In the genomic region with DNA sequence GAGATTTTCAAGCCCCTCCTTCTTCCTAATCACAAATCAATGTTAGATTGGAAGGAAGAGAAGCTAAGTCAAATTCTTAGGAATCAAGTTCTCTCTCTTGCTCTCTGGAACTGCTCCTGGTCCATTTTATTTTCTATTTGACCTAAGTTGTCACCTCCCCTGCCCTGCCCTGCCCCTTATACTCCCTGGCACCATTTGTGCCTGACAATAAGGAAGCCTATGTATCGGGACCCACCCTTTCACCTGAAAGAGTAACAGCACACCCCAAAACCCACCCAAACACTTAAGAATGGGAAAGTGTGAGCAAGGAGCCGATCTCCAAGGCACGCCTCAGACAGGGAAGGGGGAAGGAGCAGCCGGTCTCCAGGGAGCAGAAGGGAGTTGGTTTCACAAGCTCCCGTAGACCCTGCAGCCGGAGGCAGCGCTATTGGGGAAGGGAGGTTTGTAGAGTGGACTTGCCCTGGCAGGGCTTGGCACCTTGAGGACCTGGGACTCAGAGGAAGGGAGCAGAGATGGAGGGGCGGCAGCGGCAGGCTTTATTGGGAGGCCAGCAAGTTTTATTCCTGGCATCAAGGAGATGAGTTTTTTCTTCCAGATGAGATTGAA, we compare ENCODE assay signal across 16 cellular contexts. TPM values are rescaled to one million over a fixed set of nuclear protein-coding genes. Genes with fewer than 3 reads are reported as not detected.
DNase-seq lines count a peak whose midpoint lies in the region; ATAC-seq and TF ChIP-seq lines count a peak whose summit lies in the region.
"Had no signal": no experiment of that assay in that cellular context is flagged by ENCODE, and none has a peak within 500 bp of the region (broad histone marks: within the 10 kb centered on the region; RNA-seq: fewer than 3 reads in every experiment).

No MANE protein-coding gene starts in this region.

- 53 to 57% methylated on average over 9 of the region's 9 CpGs for WGBS in heart right ventricle, 2 donors

- H3K4me1 ChIP-seq in heart right ventricle, result peaks cover 0 to 48% (median 22%) of the 10 kb centered on the region in 9 donors
- H3K4me1 ChIP-seq: A549 had no signal

- peaks cover 0 to 7% (median 0%) of the 10 kb centered on the region in 11 donors for H3K9me3 ChIP-seq in heart right ventricle
- H3K9me3 ChIP-seq: A549 had no signal

- H3K27me3 ChIP-seq in heart right ventricle, result no peaks in the 10 kb centered on the region

- H3K9me3 Mint-ChIP-seq in WTC11 (peaks cover 12% of the 10 kb centered on the region), progenitor cell of endocrine pancreas (ENCODE audit: low read depth) (peaks cover 4% of the 10 kb centered on the region)
- H3K9me3 Mint-ChIP-seq: stimulated activated naive CD8-positive, alpha-beta T cell treated with anti-CD3 and anti-CD28 coated beads, Interleukin-15, Interleukin-2, amounts not matched to agents 100 ng/mL and 50 ng/mL, for 24 hours had no signal

- H3K36me3 ChIP-seq in heart right ventricle, result no peaks in the 10 kb centered on the region

- no peak overlapping the region for H3K4me3 Mint-ChIP-seq in WTC11
- H3K4me3 Mint-ChIP-seq in progenitor cell of endocrine pancreas (ENCODE audit: low read depth), result peak overlapping the region; percentile 58
- H3K4me3 Mint-ChIP-seq: activated CD8-positive, alpha-beta memory T cell treated with anti-CD3 and anti-CD28 coated beads, Interleukin-2, amount 10 ng/mL, durations not matched to agents 7 days and 5 days; stimulated activated naive CD8-positive, alpha-beta T cell treated with anti-CD3 and anti-CD28 coated beads, Interleukin-15, Interleukin-2, amounts not matched to agents 100 ng/mL and 50 ng/mL, for 24 hours had no signal

- H3K27ac Mint-ChIP-seq in WTC11, result no peak overlapping the region
- peak overlapping the region; percentile 98 for H3K27ac Mint-ChIP-seq in progenitor cell of endocrine pancreas
- H3K27ac Mint-ChIP-seq: activated CD8-positive, alpha-beta memory T cell treated with anti-CD3 and anti-CD28 coated beads, Interleukin-2, amount 10 ng/mL, durations not matched to agents 7 days and 5 days; stimulated activated naive CD8-positive, alpha-beta T cell treated with anti-CD3 and anti-CD28 coated beads, Interleukin-15, Interleukin-2, amounts not matched to agents 100 ng/mL and 50 ng/mL, for 24 hours had no signal

- H3K27me3 Mint-ChIP-seq in WTC11 (ENCODE audit: low read depth), result no peaks in the 10 kb centered on the region; the same call in 1 of the 2 replicates
- no peaks in the 10 kb centered on the region for H3K27me3 Mint-ChIP-seq in progenitor cell of endocrine pancreas
- H3K27me3 Mint-ChIP-seq: stimulated activated naive CD8-positive, alpha-beta T cell treated with anti-CD3 and anti-CD28 coated beads, Interleukin-15, Interleukin-2, amounts not matched to agents 100 ng/mL and 50 ng/mL, for 24 hours had no signal

- CTCF ChIA-PET in AG04449 (lab: Yijun Ruan, JAX), result no interaction called here
- CTCF ChIA-PET in WTC11 (lab: Charles Lee), result interaction anchor here (3.4 kb wide), 1 partner anchor 43 kb away, joined by 15 read pairs; no protein-coding TSS in a partner anchor
- CTCF ChIA-PET in RWPE1 (lab: Yijun Ruan, JAX), result no interaction called here

- ATAC-seq in WTC11, result peak; percentile 33
- peak in 7 of 8 donors; percentile 36 to 61 (median 47) for ATAC-seq in heart right ventricle
- ATAC-seq in HG03342 (IDR thresholded peaks at IDR 0.05; ENCODE audit: unreplicated experiment), result no peak
- ATAC-seq: A549; activated CD8-positive, alpha-beta memory T cell treated with anti-CD3 and anti-CD28 coated beads, Interleukin-2, amount 10 ng/mL, durations not matched to agents 7 days and 5 days; Panc1 had no signal

- H3K4me3 ChIP-seq in AG04449 (ENCODE audit: low read depth, low read length) (peak overlapping the region; percentile 42), heart right ventricle (peak overlapping the region in 9 of 10 donors; percentile 7 to 50 (median 34))
- H3K4me3 ChIP-seq: A549 had no signal

- peaks cover 23% of the 10 kb centered on the region for H3K4me1 Mint-ChIP-seq in WTC11
- H3K4me1 Mint-ChIP-seq in progenitor cell of endocrine pancreas (ENCODE audit: low read depth), result peaks cover 47% of the 10 kb centered on the region
- H3K4me1 Mint-ChIP-seq: activated CD8-positive, alpha-beta memory T cell treated with anti-CD3 and anti-CD28 coated beads, Interleukin-2, amount 10 ng/mL, durations not matched to agents 7 days and 5 days had no signal

- DNase-seq in AG04449 (ENCODE audit: low read depth, low spot score), result no peak
- DNase-seq in WTC11 (ENCODE audit: low spot score), result no peak
- DNase-seq in heart right ventricle, result peak; percentile 51 to 61
- DNase-seq in progenitor cell of endocrine pancreas (ENCODE audit: low spot score, unreplicated experiment), result no peak
- DNase-seq in NCI-H774 (lab: John Stamatoyannopoulos, UW), result no peak
- DNase-seq in RWPE1 (ENCODE audit: low spot score), result no peak
- no peak for DNase-seq in ureter (ENCODE audit: low spot score)
- DNase-seq: activated CD8-positive, alpha-beta memory T cell treated with anti-CD3 and anti-CD28 coated beads, Interleukin-2, amount 10 ng/mL, durations not matched to agents 7 days and 5 days; NCI-H2171 had no signal

- POLR2A ChIA-PET in AG04449 (lab: Yijun Ruan, JAX), result no interaction called here
- POLR2A ChIA-PET in WTC11 (lab: Charles Lee), result no interaction called here
- POLR2A ChIA-PET in RWPE1 (lab: Yijun Ruan, JAX; ENCODE audit: low non-redundant PET), result no interaction called here

- TF ChIP-seq CTCF in AG04449 (IDR thresholded peaks at IDR 0.05; ENCODE audit: insufficient read depth, low read length, missing control alignments) (no peak), WTC11 (IDR thresholded peaks at IDR 0.05) (no peak), heart right ventricle (IDR thresholded peaks at IDR 0.05) (no peak), progenitor cell of endocrine pancreas (IDR thresholded peaks at IDR 0.05; ENCODE audit: unreplicated experiment) (no peak), RWPE1 (conservative IDR thresholded peaks at IDR 0.05; ENCODE audit: low read depth) (no peak)

- intact Hi-C loops in heart right ventricle (cut with DNase I), result loop anchor here in 1 of 10 donors (1.0 kb wide), 1 partner anchor 23 kb away; no protein-coding TSS in a partner anchor

- peak overlapping the region; percentile 2 to 85 (median 80) for H3K27ac ChIP-seq in heart right ventricle
- H3K27ac ChIP-seq in RWPE1, result no peak overlapping the region
- H3K27ac ChIP-seq: A549 had no signal

- H3K36me3 Mint-ChIP-seq in WTC11, result peaks cover 3% of the 10 kb centered on the region; the same call in 1 of the 2 replicates
- H3K36me3 Mint-ChIP-seq in progenitor cell of endocrine pancreas (ENCODE audit: insufficient read depth), result peaks cover 7% of the 10 kb centered on the region
- H3K36me3 Mint-ChIP-seq: activated CD8-positive, alpha-beta memory T cell treated with anti-CD3 and anti-CD28 coated beads, Interleukin-2, amount 10 ng/mL, durations not matched to agents 7 days and 5 days had no signal

TF ChIP-seq in WTC11, 78 proteins besides CTCF, POLR2A, EP300 and RAD21 (continues in another document):
- TF ChIP-seq RELA (CRISPR knock-in tag; IDR thresholded peaks at IDR 0.05; ENCODE audit: borderline replicate concordance), result no peak
- TF ChIP-seq ZNF396 (CRISPR knock-in tag; IDR thresholded peaks at IDR 0.05; ENCODE audit: borderline replicate concordance), result no peak
- TF ChIP-seq, protein P1, sequence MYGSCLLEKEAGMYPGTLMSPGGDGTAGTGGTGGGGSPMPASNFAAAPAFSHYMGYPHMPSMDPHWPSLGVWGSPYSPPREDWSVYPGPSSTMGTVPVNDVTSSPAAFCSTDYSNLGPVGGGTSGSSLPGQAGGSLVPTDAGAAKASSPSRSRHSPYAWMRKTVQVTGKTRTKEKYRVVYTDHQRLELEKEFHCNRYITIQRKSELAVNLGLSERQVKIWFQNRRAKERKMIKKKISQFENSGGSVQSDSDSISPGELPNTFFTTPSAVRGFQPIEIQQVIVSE (CRISPR knock-in tag; IDR thresholded peaks at IDR 0.05; ENCODE audit: borderline replicate concordance), result no peak
- no peak for TF ChIP-seq ELF4 (CRISPR knock-in tag; IDR thresholded peaks at IDR 0.05; ENCODE audit: low read depth)
- TF ChIP-seq, protein P2, sequence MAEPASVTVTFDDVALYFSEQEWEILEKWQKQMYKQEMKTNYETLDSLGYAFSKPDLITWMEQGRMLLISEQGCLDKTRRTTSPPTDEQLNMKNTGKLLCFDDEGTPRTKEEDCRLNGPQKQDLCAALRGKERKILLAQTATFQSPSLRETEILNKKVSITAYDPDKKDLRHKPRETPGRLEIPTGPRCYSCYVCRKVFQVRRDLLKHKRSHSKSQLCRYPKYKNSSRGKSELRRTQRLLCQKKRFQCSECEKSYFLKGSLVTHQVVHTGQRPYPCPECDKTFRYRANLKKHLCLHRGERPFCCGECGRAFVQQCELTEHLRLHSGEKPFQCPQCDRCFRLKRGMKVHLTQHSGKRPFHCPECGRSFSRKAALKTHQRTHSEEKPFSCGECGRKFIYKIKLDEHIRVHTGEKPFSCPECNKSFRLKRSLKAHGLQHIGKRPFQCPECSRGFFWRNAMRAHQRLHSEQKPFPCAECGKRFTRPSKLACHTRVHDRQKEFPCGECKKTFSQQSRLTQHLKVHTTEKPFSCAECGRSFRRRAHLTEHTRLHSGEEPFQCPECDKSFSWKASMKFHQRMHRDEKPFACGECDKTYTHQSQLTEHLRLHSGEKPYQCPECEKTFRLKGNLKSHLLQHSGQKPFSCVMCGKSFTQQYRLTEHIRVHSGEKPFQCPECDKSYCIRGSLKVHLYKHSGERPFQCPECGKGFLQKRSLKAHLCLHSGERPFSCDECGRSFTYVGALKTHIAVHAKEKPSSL (CRISPR knock-in tag; conservative IDR thresholded peaks at IDR 0.05), result no peak
- TF ChIP-seq ESRRA (CRISPR knock-in tag; IDR thresholded peaks at IDR 0.05; ENCODE audit: borderline replicate concordance), result no peak
- TF ChIP-seq NFYB (CRISPR knock-in tag; conservative IDR thresholded peaks at IDR 0.05; ENCODE audit: low read depth), result no peak
- TF ChIP-seq NR2C2 (CRISPR knock-in tag; IDR thresholded peaks at IDR 0.05), result no peak
- TF ChIP-seq CBFB (CRISPR knock-in tag; IDR thresholded peaks at IDR 0.05; ENCODE audit: low read depth), result no peak

RNA-seq across cellular contexts. Expression of gene LRRC74A, which starts 1.6 kb away (rescaled TPM):
- not detected in 3 replicates for total RNA-seq in WTC11 (2021)
- total RNA-seq in heart right ventricle, result not detected
- polyA plus RNA-seq in heart right ventricle, result not detected
- not detected in 2 replicates for total RNA-seq in progenitor cell of endocrine pancreas
- not detected for total RNA-seq in ureter
- total RNA-seq: activated CD8-positive, alpha-beta memory T cell treated with anti-CD3 and anti-CD28 coated beads, Interleukin-2, amount 10 ng/mL, durations not matched to agents 7 days and 5 days; LHCN-M2 had no signal
- polyA plus RNA-seq: A549, adipose tissue, neural cell had no signal

RNA-seq across cellular contexts. Expression of gene ANGEL1, which starts 15.1 kb away (rescaled TPM):
- total RNA-seq in WTC11 (2021) (25.7 to 29.7 TPM (median 25.8 TPM) in 3 replicates), heart right ventricle (10 to 100 TPM in 8 of 10 donors, 1 to 10 TPM in 2; 9.2 to 17.1 (median 12.9) TPM), progenitor cell of endocrine pancreas (121 and 129 TPM in 2 replicates), ureter (32.1 TPM)
- 1 to 10 TPM; 5.5 to 9.9 TPM for polyA plus RNA-seq in heart right ventricle

Comparison
In these comparisons a context has a peak if more than half of its experiments do, and no peak if none do; other contexts are left out.
1. DNase-seq: peak in heart right ventricle (2 of 2); none in AG04449 (single experiment), WTC11 (single experiment), progenitor cell of endocrine pancreas (single experiment), NCI-H774 (single experiment), RWPE1 (single experiment) and ureter (single experiment).